In the genomic region with DNA sequence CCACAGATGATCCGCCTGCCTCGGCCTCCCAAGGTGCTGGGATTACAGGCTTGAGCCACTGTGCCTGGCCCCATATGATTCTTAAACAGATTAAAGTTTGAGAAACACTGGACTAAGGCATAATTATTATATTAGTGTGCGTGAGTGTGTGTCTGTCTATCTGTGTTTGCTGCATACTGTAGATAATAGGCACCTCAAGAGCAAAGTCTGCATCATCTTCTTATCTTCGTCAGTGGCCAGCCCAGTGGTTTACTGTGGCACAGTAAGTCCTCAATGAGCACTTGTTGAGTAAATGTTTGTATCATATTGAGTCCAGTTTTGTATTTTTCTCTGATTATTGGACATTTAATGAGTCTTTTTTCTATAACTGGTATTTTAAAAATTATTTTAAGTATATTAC, we compare ENCODE assay signal across 17 cellular contexts.
DNase-seq lines count a peak whose midpoint lies in the region; ATAC-seq, FAIRE-seq and TF ChIP-seq lines count a peak whose summit lies in the region.
"Had no signal": no experiment of that assay in that cellular context is flagged by ENCODE, and none has a peak within 500 bp of the region (broad histone marks: within the 10 kb centered on the region; RNA-seq: fewer than 3 reads in every experiment).

No MANE protein-coding gene starts in this region.

- no peak overlapping the region for H2BK15ac ChIP-seq in mesenchymal stem cell (ENCODE audit: low read depth, poor library complexity, severe bottlenecking)

- H3K79me2 ChIP-seq in astrocyte (ENCODE audit: insufficient read depth, low read length), result no peaks in the 10 kb centered on the region

- H3K23ac ChIP-seq in mesenchymal stem cell (ENCODE audit: low read length in 2 of 2), result no peak overlapping the region

- H3K4me3 Mint-ChIP-seq in astrocyte (ENCODE audit: unreplicated experiment), result peak overlapping the region; percentile 9
- H3K4me3 Mint-ChIP-seq in activated T-cell treated with anti-CD3 and anti-CD28 coated beads, Interleukin-2, amount 50 U/mL, for 24 hours, result no peak overlapping the region
- H3K4me3 Mint-ChIP-seq: CD4-positive, alpha-beta memory T cell had no signal

- no peak overlapping the region for H2BK120ac ChIP-seq in mesenchymal stem cell (ENCODE audit: low read depth, low read length)

- H3K4me1 ChIP-seq in SJCRH30 (peaks cover 57% of the 10 kb centered on the region), astrocyte (ENCODE audit: insufficient read depth, low read length) (peaks cover 8% of the 10 kb centered on the region), mesenchymal stem cell (ENCODE audit: control insufficient read depth, insufficient read depth, low read depth, low read length) (peaks cover 3% of the 10 kb centered on the region)
- H3K4me1 ChIP-seq: A549 had no signal

- no peak overlapping the region for H3K4ac ChIP-seq in mesenchymal stem cell (ENCODE audit: low read depth in 1 of 2, low read length in 2 of 2)

- no peak overlapping the region for H3K4me2 ChIP-seq in astrocyte (ENCODE audit: low read length)
- H3K4me2 ChIP-seq in mesenchymal stem cell (ENCODE audit: low read length, poor library complexity, severe bottlenecking), result no peak overlapping the region
- H3K4me2 ChIP-seq: A549 had no signal

- H3K27ac ChIP-seq in SJCRH30, result peak overlapping the region; percentile 82; the same call in 1 of the 2 replicates
- no peak overlapping the region for H3K27ac ChIP-seq in astrocyte (ENCODE audit: low read depth, low read length)
- no peak overlapping the region for H3K27ac ChIP-seq in mesenchymal stem cell (ENCODE audit: low read length, poor library complexity, severe bottlenecking)
- H3K27ac ChIP-seq: A549, C4-2B had no signal

- ATAC-seq in HG03039 (IDR thresholded peaks at IDR 0.05; ENCODE audit: unreplicated experiment), result no peak
- ATAC-seq: A549 had no signal

- no peaks in the 10 kb centered on the region for H3K79me1 ChIP-seq in mesenchymal stem cell (replicated peaks; ENCODE audit: low read length, poor library complexity, severe bottlenecking)

- H3K4me1 Mint-ChIP-seq in astrocyte (ENCODE audit: low read depth, unreplicated experiment), result peaks cover 46% of the 10 kb centered on the region
- H3K4me1 Mint-ChIP-seq in activated T-cell treated with anti-CD3 and anti-CD28 coated beads, Interleukin-2, amount 50 U/mL, for 24 hours (ENCODE audit: low read depth), result no peaks in the 10 kb centered on the region
- H3K4me1 Mint-ChIP-seq: CD4-positive, alpha-beta memory T cell had no signal

- peak overlapping the region; percentile 3 for H3K27ac Mint-ChIP-seq in astrocyte (ENCODE audit: unreplicated experiment)
- H3K27ac Mint-ChIP-seq in activated T-cell treated with anti-CD3 and anti-CD28 coated beads, Interleukin-2, amount 50 U/mL, for 24 hours, result no peak overlapping the region
- H3K27ac Mint-ChIP-seq: CD4-positive, alpha-beta memory T cell had no signal

- H2AFZ ChIP-seq in astrocyte (ENCODE audit: low read depth, low read length) (no peak overlapping the region), mesenchymal stem cell (ENCODE audit: low read depth, low read length) (no peak overlapping the region)

- H3K36me3 Mint-ChIP-seq in astrocyte (ENCODE audit: low read depth, unreplicated experiment), result peaks cover 3% of the 10 kb centered on the region
- no peaks in the 10 kb centered on the region for H3K36me3 Mint-ChIP-seq in activated T-cell treated with anti-CD3 and anti-CD28 coated beads, Interleukin-2, amount 50 U/mL, for 24 hours (ENCODE audit: low read depth)
- H3K36me3 Mint-ChIP-seq: CD4-positive, alpha-beta memory T cell had no signal

- H3K4me3 ChIP-seq in SJCRH30, result no peak overlapping the region
- H3K4me3 ChIP-seq in astrocyte (ENCODE audit: insufficient read depth, low read depth, low read length), result no peak overlapping the region
- no peak overlapping the region for H3K4me3 ChIP-seq in mesenchymal stem cell (ENCODE audit: insufficient read depth in 1 of 2, low read depth in 1 of 2, low read length in 2 of 2)
- H3K4me3 ChIP-seq: A549, HAP-1 had no signal

- no peaks in the 10 kb centered on the region for H3K9me3 ChIP-seq in SJCRH30 (replicated peaks)
- H3K9me3 ChIP-seq in astrocyte (ENCODE audit: insufficient read depth, low read depth, low read length), result no peaks in the 10 kb centered on the region
- no peaks in the 10 kb centered on the region for H3K9me3 ChIP-seq in mesenchymal stem cell (ENCODE audit: control insufficient read depth, low read length)
- H3K9me3 ChIP-seq: A549, BE2C, Caco-2, HAP-1 had no signal

- no peaks in the 10 kb centered on the region for H4K20me1 ChIP-seq in astrocyte (ENCODE audit: insufficient read depth, low read length)

- no peaks in the 10 kb centered on the region for H3K27me3 Mint-ChIP-seq in astrocyte (ENCODE audit: low read depth, unreplicated experiment)
- no peaks in the 10 kb centered on the region for H3K27me3 Mint-ChIP-seq in activated T-cell treated with anti-CD3 and anti-CD28 coated beads, Interleukin-2, amount 50 U/mL, for 24 hours

- WGBS in mesenchymal stem cell, result 93% methylated on average over 4 of the region's 4 CpGs

- TF ChIP-seq CTCF in astrocyte (IDR thresholded peaks at IDR 0.05; ENCODE audit: insufficient read depth, low read depth, low read length), result no peak

- H2BK5ac ChIP-seq in mesenchymal stem cell (ENCODE audit: low read depth, low read length, poor library complexity, severe bottlenecking), result no peak overlapping the region

- H3K27me3 ChIP-seq in SJCRH30 (no peaks in the 10 kb centered on the region), astrocyte (ENCODE audit: insufficient read depth, low read length) (no peaks in the 10 kb centered on the region), mesenchymal stem cell (ENCODE audit: control insufficient read depth in 1 of 2, insufficient read depth in 1 of 2, low read length in 2 of 2) (no peaks in the 10 kb centered on the region)
- H3K27me3 ChIP-seq: BE2C had no signal

- H4K8ac ChIP-seq in mesenchymal stem cell (ENCODE audit: low read length), result no peak overlapping the region

- DNase-seq in SJCRH30, result no peak
- DNase-seq in astrocyte (ENCODE audit: low read depth), result no peak
- DNase-seq in mesenchymal stem cell, result no peak
- DNase-seq in amniotic stem cell (lab: John Stamatoyannopoulos, UW), result no peak
- DNase-seq in activated T-cell treated with anti-CD3 and anti-CD28 coated beads, Interleukin-2, amount 50 U/mL, for 24 hours, result no peak
- DNase-seq in NCI-H226, result no peak
- DNase-seq: BE2C; Caco-2; CD4-positive, alpha-beta memory T cell; DND-41; GDM1 had no signal

- H3K18ac ChIP-seq in mesenchymal stem cell (ENCODE audit: low read depth in 1 of 2, low read length in 2 of 2), result no peak overlapping the region

- FAIRE-seq in astrocyte (lab: Jason Lieb, UNC), result no peak
- FAIRE-seq: A549, GM19239, H1 had no signal

- H3K36me3 ChIP-seq in SJCRH30 (no peaks in the 10 kb centered on the region), astrocyte (ENCODE audit: insufficient read depth, low read length) (no peaks in the 10 kb centered on the region), mesenchymal stem cell (ENCODE audit: control insufficient read depth in 1 of 2, insufficient read depth in 2 of 2, low read depth in 1 of 2, low read length in 2 of 2) (no peaks in the 10 kb centered on the region)
- H3K36me3 ChIP-seq: HAP-1 had no signal

- H4K91ac ChIP-seq in mesenchymal stem cell (ENCODE audit: low read length), result peak overlapping the region; percentile 20

- H3K14ac ChIP-seq in mesenchymal stem cell (ENCODE audit: low read length in 2 of 2), result no peak overlapping the region

- peaks cover 4% of the 10 kb centered on the region for H3K9me3 Mint-ChIP-seq in astrocyte (ENCODE audit: unreplicated experiment)
- H3K9me3 Mint-ChIP-seq in activated T-cell treated with anti-CD3 and anti-CD28 coated beads, Interleukin-2, amount 50 U/mL, for 24 hours, result no peaks in the 10 kb centered on the region
- H3K9me3 Mint-ChIP-seq: CD4-positive, alpha-beta memory T cell had no signal

- H2BK12ac ChIP-seq in mesenchymal stem cell (ENCODE audit: low read length in 2 of 2), result no peak overlapping the region

- H2AK5ac ChIP-seq in mesenchymal stem cell (ENCODE audit: low read length, severe bottlenecking), result no peak overlapping the region

- no peak overlapping the region for H3K9ac ChIP-seq in astrocyte (ENCODE audit: low read length)
- H3K9ac ChIP-seq in mesenchymal stem cell (ENCODE audit: low read length), result no peak overlapping the region
